14 cellular contexts compared by ENCODE assay signal in genomic region chr17:61335105-61335844, GRCh38.
DNase-seq lines count a peak whose midpoint lies in the region; ATAC-seq and TF ChIP-seq lines count a peak whose summit lies in the region.
"Had no signal": no experiment of that assay in that cellular context is flagged by ENCODE, and none has a peak within 500 bp of the region (broad histone marks: within the 10 kb centered on the region; RNA-seq: fewer than 3 reads in every experiment).

No MANE protein-coding gene starts in this region.

- no peak overlapping the region for H3K14ac ChIP-seq in mesenchymal stem cell (ENCODE audit: low read length in 2 of 2)

- WGBS in mesenchymal stem cell: 43% methylated on average over 8 of the region's 8 CpGs

- no peaks in the 10 kb centered on the region for H3K36me3 ChIP-seq in mesenchymal stem cell (ENCODE audit: control insufficient read depth in 1 of 2, insufficient read depth in 2 of 2, low read depth in 1 of 2, low read length in 2 of 2)

- H2BK120ac ChIP-seq in mesenchymal stem cell (ENCODE audit: low read depth, low read length): no peak overlapping the region

- no peak overlapping the region for H2AFZ ChIP-seq in mesenchymal stem cell (ENCODE audit: low read depth, low read length)

- peak overlapping the region; percentile 41 for H4K8ac ChIP-seq in mesenchymal stem cell (ENCODE audit: low read length)

- peak overlapping the region; percentile 60 to 67 for H2BK12ac ChIP-seq in mesenchymal stem cell (ENCODE audit: low read length in 2 of 2)

- H3K23ac ChIP-seq in mesenchymal stem cell (ENCODE audit: low read length in 2 of 2): no peak overlapping the region

- no peaks in the 10 kb centered on the region for H3K9me3 ChIP-seq in mesenchymal stem cell (ENCODE audit: control insufficient read depth, low read length)

- intact Hi-C loops in dorsolateral prefrontal cortex (cut with DNase I): no loop called here

- no peaks in the 10 kb centered on the region for H3K27me3 Mint-ChIP-seq in stimulated activated naive CD8-positive, alpha-beta T cell treated with anti-CD3 and anti-CD28 coated beads, Interleukin-15, amount 100 ng/mL, for 72 hours

- H3K27me3 ChIP-seq in mesenchymal stem cell (ENCODE audit: control insufficient read depth in 1 of 2, insufficient read depth in 1 of 2, low read length in 2 of 2) (no peaks in the 10 kb centered on the region), dorsolateral prefrontal cortex (no peaks in the 10 kb centered on the region)

- no peak overlapping the region for H3K27ac ChIP-seq in mesenchymal stem cell (ENCODE audit: low read length, poor library complexity, severe bottlenecking)
- H3K27ac ChIP-seq in dorsolateral prefrontal cortex: peak overlapping the region in 8 of 59 donors; percentile 2 to 43 (median 30)

- H3K9me3 Mint-ChIP-seq in stimulated activated naive CD8-positive, alpha-beta T cell treated with anti-CD3 and anti-CD28 coated beads, Interleukin-15, amount 100 ng/mL, for 72 hours: no peaks in the 10 kb centered on the region

- no peaks in the 10 kb centered on the region for H3K79me1 ChIP-seq in mesenchymal stem cell (replicated peaks; ENCODE audit: low read length, poor library complexity, severe bottlenecking)

- no peaks in the 10 kb centered on the region for H3K4me1 Mint-ChIP-seq in stimulated activated naive CD8-positive, alpha-beta T cell treated with anti-CD3 and anti-CD28 coated beads, Interleukin-15, amount 100 ng/mL, for 72 hours

- peak overlapping the region; percentile 35 for H4K91ac ChIP-seq in mesenchymal stem cell (ENCODE audit: low read length)

- H3K4me3 Mint-ChIP-seq in stimulated activated naive CD8-positive, alpha-beta T cell treated with anti-CD3 and anti-CD28 coated beads, Interleukin-15, amount 100 ng/mL, for 72 hours: no peak overlapping the region

- DNase-seq in stimulated activated naive CD8-positive, alpha-beta T cell treated with anti-CD3 and anti-CD28 coated beads, Interleukin-15, Interleukin-2, amounts not matched to agents 100 U/mL and 50 U/mL, for 24 hours: no peak
- DNase-seq in stimulated activated naive CD8-positive, alpha-beta T cell treated with anti-CD3 and anti-CD28 coated beads, Interleukin-15, amount 100 ng/mL, for 72 hours: no peak
- DNase-seq in cardiac fibroblast (ENCODE audit: low read depth in 2 of 2) (peak; percentile 35 to 83), mesenchymal stem cell (peak; percentile 96), retina (no peak), GM03348 (ENCODE audit: low spot score) (no peak), dorsolateral prefrontal cortex (no peak)
- no peak for DNase-seq in activated naive CD4-positive, alpha-beta T cell treated with Interleukin-2 at 50 U/mL for 16 hours
- DNase-seq: head of caudate nucleus, Karpas-422, SW 1271 had no signal

- H2AK5ac ChIP-seq in mesenchymal stem cell (ENCODE audit: low read length, severe bottlenecking): no peak overlapping the region

- no peak overlapping the region for H2BK5ac ChIP-seq in mesenchymal stem cell (ENCODE audit: low read depth, low read length, poor library complexity, severe bottlenecking)

- H3K4me2 ChIP-seq in mesenchymal stem cell (ENCODE audit: low read length, poor library complexity, severe bottlenecking): no peak overlapping the region

- H3K18ac ChIP-seq in mesenchymal stem cell (ENCODE audit: low read depth in 1 of 2, low read length in 2 of 2): peak overlapping the region in 1 of 2 experiments; percentile 13

- peak overlapping the region in 1 of 2 experiments; percentile 44 for H3K4ac ChIP-seq in mesenchymal stem cell (ENCODE audit: low read depth in 1 of 2, low read length in 2 of 2)

- H3K4me1 ChIP-seq in mesenchymal stem cell (ENCODE audit: control insufficient read depth, insufficient read depth, low read depth, low read length): peaks cover 20% of the 10 kb centered on the region

- peak; percentile 32 for ATAC-seq in stimulated activated naive CD8-positive, alpha-beta T cell treated with anti-CD3 and anti-CD28 coated beads, Interleukin-15, Interleukin-2, amounts not matched to agents 100 U/mL and 50 U/mL, for 24 hours
- no peak for ATAC-seq in stimulated activated naive CD8-positive, alpha-beta T cell treated with anti-CD3 and anti-CD28 coated beads, Interleukin-15, amount 100 ng/mL, for 72 hours
- ATAC-seq: activated CD4-positive, CD25-positive, alpha-beta regulatory T cell treated with anti-CD3 and anti-CD28 coated beads, Interleukin-2, amount 50 U/mL, for 24 hours; GM12878 had no signal

- H3K4me3 ChIP-seq in cardiac fibroblast (replicated peaks in 1 of 2; ENCODE audit: low read depth in 2 of 2, low read length in 2 of 2) (no peak overlapping the region), mesenchymal stem cell (ENCODE audit: insufficient read depth in 1 of 2, low read depth in 1 of 2, low read length in 2 of 2) (no peak overlapping the region), dorsolateral prefrontal cortex (no peak overlapping the region)
- H3K4me3 ChIP-seq: GM12878, lung had no signal

- H3K27ac Mint-ChIP-seq in stimulated activated naive CD8-positive, alpha-beta T cell treated with anti-CD3 and anti-CD28 coated beads, Interleukin-15, amount 100 ng/mL, for 72 hours: no peak overlapping the region

- H2BK15ac ChIP-seq in mesenchymal stem cell (ENCODE audit: low read depth, poor library complexity, severe bottlenecking): no peak overlapping the region

- TF ChIP-seq CTCF in cardiac fibroblast (IDR thresholded peaks at IDR 0.05; ENCODE audit: low read depth, low read length) (no peak), dorsolateral prefrontal cortex (IDR thresholded peaks at IDR 0.05 in 54 of 56, conservative IDR thresholded peaks at IDR 0.05 in 2 of 56; ENCODE audit: low read depth in 1 of 56, partially characterized antibody in 56 of 56) (no peak)

- H3K9ac ChIP-seq in mesenchymal stem cell (ENCODE audit: low read length): no peak overlapping the region

Comparison
In these comparisons a context has a peak if more than half of its experiments do, and no peak if none do; other contexts are left out.
1. DNase-seq: peak in cardiac fibroblast (2 of 2) and mesenchymal stem cell (single experiment); none in stimulated activated naive CD8-positive, alpha-beta T cell treated with anti-CD3 and anti-CD28 coated beads, Interleukin-15, Interleukin-2, amounts not matched to agents 100 U/mL and 50 U/mL, for 24 hours (single experiment), stimulated activated naive CD8-positive, alpha-beta T cell treated with anti-CD3 and anti-CD28 coated beads, Interleukin-15, amount 100 ng/mL, for 72 hours (0 of 2), retina (single experiment), GM03348 (single experiment), activated naive CD4-positive, alpha-beta T cell treated with Interleukin-2 at 50 U/mL for 16 hours (single experiment) and dorsolateral prefrontal cortex (0 of 10).